Comparison of ENCODE assay signal across 8 cellular contexts in genomic region chr5:149680810-149681221, GRCh38. TPM values are rescaled to one million over a fixed set of nuclear protein-coding genes. Genes with fewer than 3 reads are reported as not detected.
DNase-seq lines count a peak whose midpoint lies in the region; ATAC-seq, FAIRE-seq and TF ChIP-seq lines count a peak whose summit lies in the region.

No MANE protein-coding gene starts in this region.

- peaks cover 12% of the 10 kb centered on the region for H3K27me3 Mint-ChIP-seq in CD4-positive, CD25-positive, alpha-beta regulatory T cell
- peaks cover 6% of the 10 kb centered on the region for H3K27me3 Mint-ChIP-seq in activated naive CD8-positive, alpha-beta T cell treated with anti-CD3 and anti-CD28 coated beads for 36 hours

- no peaks in the 10 kb centered on the region for H3K9me3 ChIP-seq in CD4-positive, CD25-positive, alpha-beta regulatory T cell (ENCODE audit: control insufficient read depth in 2 of 2, low read length in 2 of 2)
- H3K9me3 ChIP-seq in heart left ventricle, result no peaks in the 10 kb centered on the region
- H3K9me3 ChIP-seq in SJCRH30 (replicated peaks), result no peaks in the 10 kb centered on the region

- FAIRE-seq in urothelium cell line (lab: Jason Lieb, UNC), result no peak

- H3K27me3 ChIP-seq in CD4-positive, CD25-positive, alpha-beta regulatory T cell (ENCODE audit: control insufficient read depth, insufficient read depth, low read length), result peaks cover 3% of the 10 kb centered on the region
- H3K27me3 ChIP-seq in heart left ventricle, result no peaks in the 10 kb centered on the region
- peaks cover 9% of the 10 kb centered on the region; the same call in 1 of the 2 replicates for H3K27me3 ChIP-seq in SJCRH30

- no peaks in the 10 kb centered on the region for H3K4me1 Mint-ChIP-seq in CD4-positive, CD25-positive, alpha-beta regulatory T cell
- no peaks in the 10 kb centered on the region for H3K4me1 Mint-ChIP-seq in activated naive CD8-positive, alpha-beta T cell treated with anti-CD3 and anti-CD28 coated beads for 36 hours

- peak; percentile 55 to 70 for ATAC-seq in CD4-positive, CD25-positive, alpha-beta regulatory T cell (ENCODE audit: low read depth in 2 of 2)
- ATAC-seq in GM21381 (IDR thresholded peaks at IDR 0.05; ENCODE audit: unreplicated experiment) (peak; percentile 99), HG03469 (IDR thresholded peaks at IDR 0.05; ENCODE audit: unreplicated experiment) (peak; percentile 93), heart left ventricle (peak; percentile 72 to 87 (median 80))

- 36 to 62% (median 48%) methylated on average over 2 of the region's 2 CpGs for WGBS in heart left ventricle, 4 donors

- TF ChIP-seq CTCF in heart left ventricle (IDR thresholded peaks at IDR 0.05), result no peak

- no peaks in the 10 kb centered on the region for H3K36me3 Mint-ChIP-seq in CD4-positive, CD25-positive, alpha-beta regulatory T cell
- no peaks in the 10 kb centered on the region for H3K36me3 Mint-ChIP-seq in activated naive CD8-positive, alpha-beta T cell treated with anti-CD3 and anti-CD28 coated beads for 36 hours

- H3K27ac Mint-ChIP-seq in CD4-positive, CD25-positive, alpha-beta regulatory T cell, result no peak overlapping the region
- no peak overlapping the region for H3K27ac Mint-ChIP-seq in activated naive CD8-positive, alpha-beta T cell treated with anti-CD3 and anti-CD28 coated beads for 36 hours

- DNase-seq in CD4-positive, CD25-positive, alpha-beta regulatory T cell, result no peak
- DNase-seq in heart left ventricle, result peak; percentile 56 to 80 (median 70)
- no peak for DNase-seq in NCI-H2107 (lab: John Stamatoyannopoulos, UW)
- no peak for DNase-seq in SJCRH30
- DNase-seq in urothelium cell line (ENCODE audit: low spot score), result no peak
- DNase-seq in activated naive CD8-positive, alpha-beta T cell treated with anti-CD3 and anti-CD28 coated beads for 36 hours, result no peak

- no peak overlapping the region for H3K4me3 ChIP-seq in CD4-positive, CD25-positive, alpha-beta regulatory T cell (ENCODE audit: low read depth, low read length)
- H3K4me3 ChIP-seq in heart left ventricle (no peak overlapping the region), SJCRH30 (no peak overlapping the region)

- H3K4me1 ChIP-seq in CD4-positive, CD25-positive, alpha-beta regulatory T cell (ENCODE audit: control insufficient read depth, insufficient read depth, low read length, poor library complexity, severe bottlenecking), result no peaks in the 10 kb centered on the region
- H3K4me1 ChIP-seq in heart left ventricle, result peaks cover 0 to 73% (median 33%) of the 10 kb centered on the region in 12 donors
- no peaks in the 10 kb centered on the region; the same call in none of the 2 replicates for H3K4me1 ChIP-seq in SJCRH30

- no peaks in the 10 kb centered on the region for H3K36me3 ChIP-seq in CD4-positive, CD25-positive, alpha-beta regulatory T cell (ENCODE audit: control insufficient read depth, insufficient read depth, low read length)
- H3K36me3 ChIP-seq in heart left ventricle (no peaks in the 10 kb centered on the region), SJCRH30 (no peaks in the 10 kb centered on the region)

- intact Hi-C loops in heart left ventricle (cut with DNase I), result loop anchor here in 1 of 10 donors (5.0 kb wide), 1 partner anchor 51 kb away; the partner anchor contains the start of gene PPARGC1B

- H3K27ac ChIP-seq in CD4-positive, CD25-positive, alpha-beta regulatory T cell (ENCODE audit: insufficient read depth, low read length, poor library complexity, severe bottlenecking), result no peak overlapping the region
- H3K27ac ChIP-seq in heart left ventricle, result peak overlapping the region; percentile 72 to 99 (median 88)
- no peak overlapping the region for H3K27ac ChIP-seq in SJCRH30

- no peaks in the 10 kb centered on the region for H3K9me3 Mint-ChIP-seq in CD4-positive, CD25-positive, alpha-beta regulatory T cell
- no peaks in the 10 kb centered on the region for H3K9me3 Mint-ChIP-seq in activated naive CD8-positive, alpha-beta T cell treated with anti-CD3 and anti-CD28 coated beads for 36 hours

- no peak overlapping the region for H3K4me3 Mint-ChIP-seq in CD4-positive, CD25-positive, alpha-beta regulatory T cell
- H3K4me3 Mint-ChIP-seq in activated naive CD8-positive, alpha-beta T cell treated with anti-CD3 and anti-CD28 coated beads for 36 hours, result no peak overlapping the region

- no peak for TF ChIP-seq POLR2A in heart left ventricle (IDR thresholded peaks at IDR 0.05)

RNA-seq across cellular contexts. Expression of gene PPARGC1B, which starts 49.3 kb away (rescaled TPM):
- 5.4 TPM for total RNA-seq in CD4-positive, CD25-positive, alpha-beta regulatory T cell
- under 1 TPM; 0.25 to 0.86 (median 0.56) TPM for polyA plus RNA-seq in CD4-positive, CD25-positive, alpha-beta regulatory T cell
- total RNA-seq in heart left ventricle, result 10 to 100 TPM; 17.8 to 34.3 (median 24.4) TPM
- polyA plus RNA-seq in heart left ventricle, result 10 to 100 TPM in 1 of 2 donors, 1 to 10 TPM in 1; 5.0 to 12.8 TPM
- total RNA-seq in SJCRH30 (2014; rRNA removed; shearing (Covaris generic)), result 6.9 and 8.0 TPM in 2 replicates
- total RNA-seq in activated naive CD8-positive, alpha-beta T cell treated with anti-CD3 and anti-CD28 coated beads for 36 hours, result 10 to 100 TPM; 10.6 to 10.9 TPM

Comparison
In these comparisons a context has a peak if more than half of its experiments do, and no peak if none do; other contexts are left out.
1. DNase-seq: peak in heart left ventricle (5 of 5); none in CD4-positive, CD25-positive, alpha-beta regulatory T cell (0 of 3), NCI-H2107 (single experiment), SJCRH30 (0 of 2), urothelium cell line (single experiment) and activated naive CD8-positive, alpha-beta T cell treated with anti-CD3 and anti-CD28 coated beads for 36 hours (single experiment).
2. H3K27ac ChIP-seq: peak in heart left ventricle (12 of 12); none in CD4-positive, CD25-positive, alpha-beta regulatory T cell (single experiment) and SJCRH30 (single experiment).
3. Peak in every context shown above with its lines, with median percentiles within 50 percentile points of each other: ATAC-seq.